13 cellular contexts compared by ENCODE assay signal in the genomic region with DNA sequence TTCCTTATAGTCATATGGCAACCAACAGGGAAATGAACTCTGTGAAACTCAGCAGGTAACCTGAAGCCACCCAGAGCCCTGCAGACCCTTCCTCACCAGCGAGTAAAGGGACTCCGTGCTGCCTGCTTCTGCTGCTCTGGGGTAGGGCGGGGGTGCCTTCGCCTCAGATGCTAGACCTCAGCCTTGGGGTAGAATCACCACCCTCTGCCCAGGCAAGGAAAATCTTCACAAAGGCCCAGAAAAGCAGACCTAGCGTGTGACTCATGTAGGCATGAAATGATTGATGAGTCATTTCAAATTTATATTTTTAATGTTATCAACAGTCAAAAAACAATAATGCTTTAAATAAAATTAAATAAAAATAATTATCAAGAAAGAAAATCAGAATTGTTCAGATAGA. TPM values are rescaled to one million over a fixed set of nuclear protein-coding genes. Genes with fewer than 3 reads are reported as not detected.
DNase-seq lines count a peak whose midpoint lies in the region; ATAC-seq, FAIRE-seq and TF ChIP-seq lines count a peak whose summit lies in the region.
"Had no signal": no experiment of that assay in that cellular context is flagged by ENCODE, and none has a peak within 500 bp of the region (broad histone marks: within the 10 kb centered on the region; RNA-seq: fewer than 3 reads in every experiment).

No MANE protein-coding gene starts in this region.

- peak; percentile 41 for DNase-seq in activated T-cell treated with anti-CD3 and anti-CD28 coated beads for 48 hours (ENCODE audit: low read depth)
- DNase-seq in activated T-cell treated with anti-CD3 and anti-CD28 coated beads, Interleukin-2, amount 50 U/mL, for 1 hour = no peak
- peak; percentile 44 to 59 for DNase-seq in activated CD4-positive, alpha-beta T cell treated with anti-CD3 and anti-CD28 coated beads, Interleukin-2, amount 50 U/mL, for 48 hours
- DNase-seq in endothelial cell of umbilical vein (ENCODE audit: low read depth, low spot score) = no peak
- peak; percentile 60 for DNase-seq in stimulated activated naive CD8-positive, alpha-beta T cell treated with anti-CD3 and anti-CD28 coated beads, Interleukin-15, Interleukin-2, amounts not matched to agents 100 U/mL and 50 U/mL, for 24 hours
- no peak for DNase-seq in GM19239 (ENCODE audit: insufficient read length, low spot score)
- no peak for DNase-seq in NCI-H526 treated with DMSO at 0.1 percent for 48 hours (lab: John Stamatoyannopoulos, UW)
- DNase-seq: ACHN, amniotic stem cell, NCI-H1436 treated with DMSO at 0.1 percent for 48 hours, T-helper 9 cell had no signal

- no peaks in the 10 kb centered on the region for H3K36me3 ChIP-seq in endothelial cell of umbilical vein (ENCODE audit: control insufficient read depth in 2 of 2, extremely low read depth in 1 of 2, insufficient read depth in 2 of 2, low read length in 2 of 2)

- peaks cover 3% of the 10 kb centered on the region for H3K4me1 ChIP-seq in endothelial cell of umbilical vein (ENCODE audit: control insufficient read depth, extremely low read depth, insufficient read depth, low read length)

- no peak overlapping the region for H3K4me2 ChIP-seq in endothelial cell of umbilical vein (ENCODE audit: insufficient read depth, low read length)

- no peak overlapping the region for H3K27ac ChIP-seq in endothelial cell of umbilical vein (ENCODE audit: insufficient read depth, low read depth, low read length)

- H3K27me3 ChIP-seq in endothelial cell of umbilical vein (ENCODE audit: control insufficient read depth in 2 of 2, insufficient read depth in 2 of 2, low read length in 2 of 2) = no peaks in the 10 kb centered on the region

- dilution Hi-C loops in endothelial cell of umbilical vein (cut with MboI; ENCODE audit: extremely low pct_ligation_motif_present, low sequenced_read_pairs) = no loop called here

- H3K9ac ChIP-seq in endothelial cell of umbilical vein (replicated peaks; ENCODE audit: extremely low read depth, insufficient read depth, low read length) = no peak overlapping the region

- FAIRE-seq in endothelial cell of umbilical vein (lab: Jason Lieb, UNC) (peak; percentile 15), GM19239 (lab: Jason Lieb, UNC) (no peak)

- no peaks in the 10 kb centered on the region for H3K79me2 ChIP-seq in endothelial cell of umbilical vein (ENCODE audit: control insufficient read depth, insufficient read depth, low read length)

- no peaks in the 10 kb centered on the region for H4K20me1 ChIP-seq in endothelial cell of umbilical vein (replicated peaks; ENCODE audit: control insufficient read depth, extremely low read depth, insufficient read depth, low read length)

- intact Hi-C loops in endothelial cell of umbilical vein (cut with micrococcal nuclease) = no loop called here

- no peaks in the 10 kb centered on the region for H3K9me1 ChIP-seq in endothelial cell of umbilical vein (replicated peaks; ENCODE audit: control insufficient read depth, extremely low read depth, insufficient read depth, low read length)

- peak; percentile 67 for ATAC-seq in stimulated activated naive CD8-positive, alpha-beta T cell treated with anti-CD3 and anti-CD28 coated beads, Interleukin-15, Interleukin-2, amounts not matched to agents 100 U/mL and 50 U/mL, for 24 hours
- ATAC-seq in HG03469 (IDR thresholded peaks at IDR 0.05; ENCODE audit: unreplicated experiment) = no peak

- no peak overlapping the region for H2AFZ ChIP-seq in endothelial cell of umbilical vein (ENCODE audit: low read depth, low read length)

- no TSS peak for BruUV-seq in endothelial cell of umbilical vein (replicated peaks; lab: Mats Ljungman, UMichigan)

- POLR2A ChIA-PET in endothelial cell of umbilical vein (lab: Charles Lee) = no interaction called here

- CTCF ChIA-PET in endothelial cell of umbilical vein (lab: Charles Lee) = no interaction called here

- TF ChIP-seq POLR2A in endothelial cell of umbilical vein (IDR thresholded peaks at IDR 0.05; ENCODE audit: low read depth, low read length) = no peak

- no peaks in the 10 kb centered on the region for H3K9me3 ChIP-seq in endothelial cell of umbilical vein (replicated peaks; ENCODE audit: control insufficient read depth, insufficient read depth, low read length)

- no peak for TF ChIP-seq CTCF in endothelial cell of umbilical vein (IDR thresholded peaks at IDR 0.05; ENCODE audit: extremely low read depth in 1 of 2, insufficient read depth in 1 of 2, low read depth in 1 of 2, low read length in 2 of 2)

- H3K4me3 ChIP-seq in endothelial cell of umbilical vein (replicated peaks in 1 of 3; ENCODE audit: insufficient read depth in 1 of 3, low read depth in 1 of 3, low read length in 3 of 3) = no peak overlapping the region

TF ChIP-seq in endothelial cell of umbilical vein, 7 proteins besides CTCF, POLR2A, EP300 and RAD21:
- TF ChIP-seq FOS (IDR thresholded peaks at IDR 0.05; ENCODE audit: borderline replicate concordance, insufficient read depth, low read length) (peak; percentile 78), POLR2AphosphoS5 (IDR thresholded peaks at IDR 0.05; ENCODE audit: insufficient read depth, low read depth, low read length) (no peak), JUN (IDR thresholded peaks at IDR 0.05; ENCODE audit: borderline replicate concordance, insufficient read depth, insufficient read length, low read depth) (peak; percentile 14), GATA2 (IDR thresholded peaks at IDR 0.05; ENCODE audit: insufficient read depth, insufficient read length, low read depth, low read length) (no peak)
- TF ChIP-seq, protein P1, sequence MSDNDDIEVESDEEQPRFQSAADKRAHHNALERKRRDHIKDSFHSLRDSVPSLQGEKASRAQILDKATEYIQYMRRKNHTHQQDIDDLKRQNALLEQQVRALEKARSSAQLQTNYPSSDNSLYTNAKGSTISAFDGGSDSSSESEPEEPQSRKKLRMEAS (IDR thresholded peaks at IDR 0.05; ENCODE audit: insufficient read depth, insufficient read length) = no peak

RNA-seq across cellular contexts. Expression of a gene that starts 6.6 kb away (rescaled TPM):
- 18.2 and 19.6 TPM in 2 replicates for total RNA-seq in endothelial cell of umbilical vein
- polyA plus RNA-seq in endothelial cell of umbilical vein = 24.0 and 25.9 TPM in 2 replicates
- polyA plus RNA-seq in endothelial cell of umbilical vein (2011; cell fraction: cytosol; rRNA removed) = 16.1 and 18.1 TPM in 2 replicates
- 24.3 and 45.2 TPM in 2 replicates for polyA plus RNA-seq in endothelial cell of umbilical vein (2011; cell fraction: nucleus; rRNA removed)
- polyA plus RNA-seq in endothelial cell of umbilical vein (2012) = 11.7 and 12.7 TPM in 2 replicates
- 13.3 and 13.8 TPM in 2 replicates for polyA minus RNA-seq in endothelial cell of umbilical vein
- polyA minus RNA-seq in endothelial cell of umbilical vein (2011; cell fraction: cytosol; rRNA and poly(A)+ RNA removed) = 6.3 TPM
- 13.5 and 15.5 TPM in 2 replicates for polyA minus RNA-seq in endothelial cell of umbilical vein (2011; cell fraction: nucleus; rRNA and poly(A)+ RNA removed)

RNA-seq across cellular contexts. Expression of a gene that starts 55.9 kb away (rescaled TPM):
- total RNA-seq in endothelial cell of umbilical vein = 0.62 and 2.2 TPM in 2 replicates
- 1.1 TPM in 2 replicates for polyA plus RNA-seq in endothelial cell of umbilical vein
- not detected in 2 replicates for polyA plus RNA-seq in endothelial cell of umbilical vein (2011; cell fraction: cytosol; rRNA removed)
- 7.3 and 7.7 TPM in 2 replicates for polyA plus RNA-seq in endothelial cell of umbilical vein (2011; cell fraction: nucleus; rRNA removed)
- 0.82 and 0.83 TPM in 2 replicates for polyA plus RNA-seq in endothelial cell of umbilical vein (2012)
- not detected in 2 replicates for polyA minus RNA-seq in endothelial cell of umbilical vein
- polyA minus RNA-seq in endothelial cell of umbilical vein (2011; cell fraction: cytosol; rRNA and poly(A)+ RNA removed) = not detected
- polyA minus RNA-seq in endothelial cell of umbilical vein (2011; cell fraction: nucleus; rRNA and poly(A)+ RNA removed) = not detected in 2 replicates
- total RNA-seq: Daoy had no signal

Comparison
In these comparisons a context has a peak if more than half of its experiments do, and no peak if none do; other contexts are left out.
1. DNase-seq: peak in activated T-cell treated with anti-CD3 and anti-CD28 coated beads for 48 hours (single experiment), activated CD4-positive, alpha-beta T cell treated with anti-CD3 and anti-CD28 coated beads, Interleukin-2, amount 50 U/mL, for 48 hours (2 of 2) and stimulated activated naive CD8-positive, alpha-beta T cell treated with anti-CD3 and anti-CD28 coated beads, Interleukin-15, Interleukin-2, amounts not matched to agents 100 U/mL and 50 U/mL, for 24 hours (single experiment); none in activated T-cell treated with anti-CD3 and anti-CD28 coated beads, Interleukin-2, amount 50 U/mL, for 1 hour (single experiment), endothelial cell of umbilical vein (single experiment), GM19239 (single experiment) and NCI-H526 treated with DMSO at 0.1 percent for 48 hours (single experiment).